In genomic region chr1:35708179-35708891, GRCh38 we compare ENCODE assay signal across 8 cellular contexts. TPM values are rescaled to one million over a fixed set of nuclear protein-coding genes. Genes with fewer than 3 reads are reported as not detected.
DNase-seq lines count a peak whose midpoint lies in the region; ATAC-seq and TF ChIP-seq lines count a peak whose summit lies in the region.

No MANE protein-coding gene starts in this region.

- no peaks in the 10 kb centered on the region for H3K27me3 ChIP-seq in right lobe of liver
- H3K27me3 ChIP-seq in tibial artery: peaks cover 0 to 35% of the 10 kb centered on the region in 2 donors

- WGBS in right lobe of liver (ENCODE audit: insufficient coverage, low coverage, low lambda C conversion rate, missing lambda C conversion rate): 16% methylated on average over 5 of the region's 40 CpGs

- peak in 1 of 4 donors; percentile 8 for ATAC-seq in right lobe of liver

- DNase-seq in Daoy (ENCODE audit: low read depth): peak; percentile 30
- peak; percentile 76 for DNase-seq in NCI-H2196 treated with DMSO at 0.1 percent for 48 hours (lab: John Stamatoyannopoulos, UW; ENCODE audit: unreplicated experiment)
- peak; percentile 53 for DNase-seq in astrocyte of the hippocampus (ENCODE audit: low read depth, low spot score)
- no peak for DNase-seq in right lobe of liver
- no peak for DNase-seq in tibial artery
- no peak for DNase-seq in cortex of kidney (lab: John Stamatoyannopoulos, UW)
- no peak for DNase-seq in MV-4-11 (lab: John Stamatoyannopoulos, UW)
- DNase-seq in NOMO-1 treated with DMSO at 0.1 percent for 48 hours (lab: John Stamatoyannopoulos, UW; ENCODE audit: unreplicated experiment): no peak

- TF ChIP-seq CTCF in right lobe of liver (IDR thresholded peaks at IDR 0.05) (no peak), tibial artery (IDR thresholded peaks at IDR 0.05) (no peak)

- H3K4me3 ChIP-seq in right lobe of liver: peak overlapping the region; percentile 23 to 46 (median 34)
- H3K4me3 ChIP-seq in tibial artery: peak overlapping the region; percentile 28 to 53

- H3K9me3 ChIP-seq in right lobe of liver: no peaks in the 10 kb centered on the region
- no peaks in the 10 kb centered on the region for H3K9me3 ChIP-seq in tibial artery

- no peak for TF ChIP-seq POLR2A in right lobe of liver (IDR thresholded peaks at IDR 0.05)

- H3K27ac ChIP-seq in right lobe of liver: no peak overlapping the region
- H3K27ac ChIP-seq in tibial artery: no peak overlapping the region

- no peaks in the 10 kb centered on the region for H3K36me3 ChIP-seq in right lobe of liver
- peaks cover 0 to 10% (median 5%) of the 10 kb centered on the region in 3 donors for H3K36me3 ChIP-seq in tibial artery

- no peaks in the 10 kb centered on the region for H3K4me1 ChIP-seq in right lobe of liver
- H3K4me1 ChIP-seq in tibial artery: peaks cover 0 to 17% (median 13%) of the 10 kb centered on the region in 4 donors

- intact Hi-C loops in right lobe of liver (cut with DNase I): no loop called here
- intact Hi-C loops in tibial artery (cut with DNase I; ENCODE audit: low total_unique reads): no loop called here

RNA-seq across cellular contexts. Expression of gene C1orf216, which starts 10.3 kb away (rescaled TPM):
- total RNA-seq in Daoy (2014; rRNA removed; shearing (Covaris generic)): 18.6 and 21.2 TPM in 2 replicates
- total RNA-seq in right lobe of liver: 1 to 10 TPM; 2.2 to 4.2 (median 3.6) TPM

Comparison
In these comparisons a context has a peak if more than half of its experiments do, and no peak if none do; other contexts are left out.
1. DNase-seq: peak in Daoy (single experiment), NCI-H2196 treated with DMSO at 0.1 percent for 48 hours (single experiment) and astrocyte of the hippocampus (single experiment); none in right lobe of liver (0 of 3), tibial artery (0 of 2), cortex of kidney (single experiment), MV-4-11 (single experiment) and NOMO-1 treated with DMSO at 0.1 percent for 48 hours (single experiment).